Comparison of ENCODE assay signal across 24 cellular contexts in the genomic region with DNA sequence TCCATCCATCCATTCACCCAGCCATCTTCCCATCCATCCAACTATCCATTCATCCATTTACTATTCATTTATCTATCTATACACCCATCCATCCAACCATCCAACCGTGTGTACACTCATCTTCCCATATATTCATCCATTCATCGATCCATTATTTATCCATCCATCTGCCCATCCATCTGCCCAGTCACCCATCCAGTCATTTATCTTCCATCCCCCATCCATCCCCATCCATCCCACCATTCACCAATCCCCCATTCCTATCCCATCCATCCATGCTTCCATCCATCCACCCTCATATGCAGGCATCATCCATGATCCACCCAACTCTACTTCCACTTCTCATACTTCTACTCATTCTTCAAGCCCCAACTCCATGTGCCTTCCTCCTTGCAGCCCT. TPM values are rescaled to one million over a fixed set of nuclear protein-coding genes. Genes with fewer than 3 reads are reported as not detected.
DNase-seq lines count a peak whose midpoint lies in the region; ATAC-seq, FAIRE-seq and TF ChIP-seq lines count a peak whose summit lies in the region.
"Had no signal": no experiment of that assay in that cellular context is flagged by ENCODE, and none has a peak within 500 bp of the region (broad histone marks: within the 10 kb centered on the region; RNA-seq: fewer than 3 reads in every experiment).

No MANE protein-coding gene starts in this region.

- H3K23ac ChIP-seq in IMR-90 (ENCODE audit: low read depth, low read length), result no peak overlapping the region
- no peak overlapping the region for H3K23ac ChIP-seq in H1 (ENCODE audit: insufficient read length)

- H3K27me3 Mint-ChIP-seq in Calu3 (ENCODE audit: unreplicated experiment) (peaks cover 28% of the 10 kb centered on the region), glutamatergic neuron (ENCODE audit: unreplicated experiment) (peaks cover 3% of the 10 kb centered on the region)
- H3K27me3 Mint-ChIP-seq: CD4-positive, CD25-positive, alpha-beta regulatory T cell had no signal

- H4K91ac ChIP-seq in IMR-90 (ENCODE audit: insufficient read depth, low read depth, low read length) (no peak overlapping the region), H1 (replicated peaks; ENCODE audit: insufficient read length, low read length) (no peak overlapping the region)

- H3K79me2 ChIP-seq in H1 (ENCODE audit: control insufficient read depth in 1 of 2, insufficient read depth in 2 of 2, low read length in 2 of 2), result no peaks in the 10 kb centered on the region

- H2BK12ac ChIP-seq in H1 (ENCODE audit: low read depth, low read length), result no peak overlapping the region

- POLR2A ChIA-PET in IMR-90 (lab: Charles Lee; ENCODE audit: unreplicated experiment), result no interaction called here
- POLR2A ChIA-PET in H1 (lab: Charles Lee; ENCODE audit: partially characterized antibody), result interaction anchor here (1.5 kb wide), 1 partner anchor 27 kb away, joined by 3 read pairs; no protein-coding TSS in a partner anchor

- no peaks in the 10 kb centered on the region; the same call in 1 of the 2 replicates for H4K20me1 ChIP-seq in IMR-90 (ENCODE audit: insufficient read depth, low read length)
- H4K20me1 ChIP-seq in H1 (replicated peaks in 1 of 2; ENCODE audit: control insufficient read depth in 1 of 2, insufficient read depth in 2 of 2, low read length in 2 of 2), result peaks cover 0 to 5% of the 10 kb centered on the region in 2 experiments
- H4K20me1 ChIP-seq: BLaER1 had no signal

- in situ Hi-C loops in IMR-90 (cut with MboI; ENCODE audit: low sequenced_read_pairs), result no loop called here

- no TSS peak for BruUV-seq in Calu3 (replicated peaks; lab: Mats Ljungman, UMichigan)
- TSS peak; percentile 53 for BruUV-seq in IMR-90 (replicated peaks; lab: Mats Ljungman, UMichigan)

- H2AK9ac ChIP-seq in IMR-90 (replicated peaks; ENCODE audit: low read depth, low read length, poor library complexity), result no peak overlapping the region

- TF ChIP-seq CTCF in Calu3 (IDR thresholded peaks at IDR 0.05; ENCODE audit: unreplicated experiment) (no peak), IMR-90 (conservative IDR thresholded peaks at IDR 0.05; ENCODE audit: low read depth, low read length) (no peak), H1 (IDR thresholded peaks at IDR 0.05; ENCODE audit: control extremely low read depth in 1 of 3, insufficient read depth in 1 of 3, low read depth in 1 of 3, low read length in 3 of 3) (no peak), glutamatergic neuron (IDR thresholded peaks at IDR 0.05; ENCODE audit: partially characterized antibody, unreplicated experiment) (no peak)

- H2AFZ ChIP-seq in IMR-90 (replicated peaks; ENCODE audit: low read length, poor library complexity) (no peak overlapping the region), H1 (ENCODE audit: low read length) (no peak overlapping the region)

- 0 out of 2 replicates have a peak, but pooled peaks cover 2% of the 10 kb centered on the region for H3K27me3 ChIP-seq in IMR-90 (ENCODE audit: control insufficient read depth, insufficient read depth, low read length)
- no peaks in the 10 kb centered on the region for H3K27me3 ChIP-seq in H1 (replicated peaks in 1 of 4; ENCODE audit: control insufficient read depth in 3 of 4, extremely low read depth in 1 of 4, insufficient read depth in 3 of 4, low read length in 3 of 4)
- H3K27me3 ChIP-seq: BE2C, BLaER1 had no signal

- H3K9me1 ChIP-seq in IMR-90 (ENCODE audit: insufficient read depth, low read length), result peaks cover 3% of the 10 kb centered on the region; the same call in 1 of the 2 replicates

- H3K79me1 ChIP-seq in IMR-90 (ENCODE audit: low read depth in 1 of 2, low read length in 2 of 2), result no peaks in the 10 kb centered on the region
- H3K79me1 ChIP-seq in H1 (ENCODE audit: low read depth, low read length), result peaks cover 2% of the 10 kb centered on the region; the same call in 1 of the 2 replicates

- ATAC-seq in IMR-90 (ENCODE audit: low read depth) (no peak), HG02763 (IDR thresholded peaks at IDR 0.05; ENCODE audit: unreplicated experiment) (no peak)
- no peak for ATAC-seq in stimulated activated naive CD8-positive, alpha-beta T cell treated with anti-CD3 and anti-CD28 coated beads, Interleukin-15, Interleukin-2, amounts not matched to agents 100 U/mL and 50 U/mL, for 24 hours
- ATAC-seq: A549 had no signal

- DNase-seq in Calu3 (no peak), IMR-90 (no peak), H1 (ENCODE audit: low read depth in 1 of 2, low spot score in 2 of 2) (no peak), glutamatergic neuron (no peak), retina (no peak), amygdala (lab: John Stamatoyannopoulos, UW) (no peak)
- DNase-seq in stimulated activated naive CD8-positive, alpha-beta T cell treated with anti-CD3 and anti-CD28 coated beads, Interleukin-15, Interleukin-2, amounts not matched to agents 100 U/mL and 50 U/mL, for 24 hours, result no peak
- DNase-seq: BE2C; C1 segment of cervical spinal cord; CD4-positive, alpha-beta memory T cell; CD4-positive, CD25-positive, alpha-beta regulatory T cell; CD8-positive, alpha-beta memory T cell; COR-L47; DMS79 treated with DMSO at 0.1 percent for 48 hours; GF-D8 had no signal

- no peak for TF ChIP-seq POLR2A in IMR-90 (IDR thresholded peaks at IDR 0.05; ENCODE audit: low read depth, low read length)
- TF ChIP-seq POLR2A in H1 (IDR thresholded peaks at IDR 0.05; ENCODE audit: control extremely low read depth in 1 of 2, low read depth in 2 of 2, low read length in 2 of 2), result no peak

- H3K4me1 ChIP-seq in IMR-90 (ENCODE audit: control insufficient read depth, insufficient read depth, low read length) (no peaks in the 10 kb centered on the region), H1 (replicated peaks in 1 of 4; ENCODE audit: control insufficient read depth in 3 of 4, insufficient read depth in 4 of 4, low read length in 3 of 4) (no peaks in the 10 kb centered on the region)
- H3K4me1 ChIP-seq: BE2C, BLaER1 had no signal

- no peak overlapping the region for H4K8ac ChIP-seq in IMR-90 (ENCODE audit: low read depth in 2 of 2, low read length in 2 of 2)
- H4K8ac ChIP-seq in H1 (ENCODE audit: extremely low read depth, insufficient read depth, low read length), result no peak overlapping the region

- H3K36me3 ChIP-seq in IMR-90 (ENCODE audit: control insufficient read depth, insufficient read depth, low read length), result no peaks in the 10 kb centered on the region
- H3K36me3 ChIP-seq in H1 (ENCODE audit: control insufficient read depth in 2 of 4, insufficient read depth in 4 of 4, low read length in 3 of 4), result no peaks in the 10 kb centered on the region
- H3K36me3 ChIP-seq: BE2C, BLaER1 had no signal

- H3K9ac ChIP-seq in IMR-90 (ENCODE audit: low read depth, low read length) (no peak overlapping the region), H1 (replicated peaks in 1 of 4; ENCODE audit: extremely low read depth in 1 of 4, low read depth in 3 of 4, low read length in 3 of 4) (no peak overlapping the region)
- H3K9ac ChIP-seq: BLaER1 had no signal

- no peak overlapping the region for H3K56ac ChIP-seq in IMR-90 (ENCODE audit: extremely low read depth, insufficient read depth, low read length)
- no peak overlapping the region for H3K56ac ChIP-seq in H1 (replicated peaks; ENCODE audit: insufficient read length, low read depth, low read length)

- H2BK15ac ChIP-seq in IMR-90 (ENCODE audit: low read depth, low read length) (no peak overlapping the region), H1 (ENCODE audit: low read length) (no peak overlapping the region)

- no peak for FAIRE-seq in H1 (lab: Jason Lieb, UNC)
- FAIRE-seq: A549, D721Med, G401.6, GM12891, GM19239 had no signal

- H3K4me1 Mint-ChIP-seq in Calu3 (ENCODE audit: low read depth, unreplicated experiment) (no peaks in the 10 kb centered on the region), glutamatergic neuron (ENCODE audit: low read depth, unreplicated experiment) (no peaks in the 10 kb centered on the region)
- H3K4me1 Mint-ChIP-seq: CD14-positive monocyte; CD4-positive, alpha-beta memory T cell; CD4-positive, CD25-positive, alpha-beta regulatory T cell; CD8-positive, alpha-beta memory T cell had no signal

- no peak overlapping the region for H3K4me3 Mint-ChIP-seq in Calu3 (ENCODE audit: low read depth, unreplicated experiment)
- no peak overlapping the region for H3K4me3 Mint-ChIP-seq in glutamatergic neuron (ENCODE audit: unreplicated experiment)
- H3K4me3 Mint-ChIP-seq: CD14-positive monocyte; CD4-positive, alpha-beta memory T cell; CD4-positive, CD25-positive, alpha-beta regulatory T cell; CD8-positive, alpha-beta memory T cell had no signal

- WGBS in IMR-90 (ENCODE audit: extremely low coverage in 2 of 2, insufficient read length in 1 of 2), 2 experiments, result 100% methylated on average over 2 of the region's 2 CpGs
- 98 to 100% methylated on average over 2 of the region's 2 CpGs for WGBS in H1 (ENCODE audit: extremely low coverage in 1 of 2, insufficient coverage in 1 of 2, insufficient read length in 1 of 2, insufficient replicate concordance in 2 of 2, low coverage in 1 of 2, low lambda C conversion rate in 2 of 2, missing lambda C conversion rate in 1 of 2), 2 experiments

- intact Hi-C loops in Calu3 (cut with micrococcal nuclease; ENCODE audit: unreplicated experiment) (no loop called here), IMR-90 (cut with micrococcal nuclease) (no loop called here)

- no peak for TF ChIP-seq RAD21 in IMR-90 (IDR thresholded peaks at IDR 0.05; ENCODE audit: low read length)
- TF ChIP-seq RAD21 in H1 (IDR thresholded peaks at IDR 0.05 in 1 of 2, conservative IDR thresholded peaks at IDR 0.05 in 1 of 2; ENCODE audit: low read depth in 2 of 2, low read length in 2 of 2), result no peak

- H3K9me3 ChIP-seq in IMR-90 (ENCODE audit: control insufficient read depth, insufficient read depth, low read length), result no peaks in the 10 kb centered on the region
- no peaks in the 10 kb centered on the region for H3K9me3 ChIP-seq in H1 (ENCODE audit: insufficient read depth in 2 of 2, low read depth in 1 of 2, low read length in 1 of 2)
- H3K9me3 ChIP-seq: A549, BE2C, BLaER1 had no signal

- no peak overlapping the region for H2BK20ac ChIP-seq in IMR-90 (ENCODE audit: low read depth, low read length)
- H2BK20ac ChIP-seq in H1 (ENCODE audit: low read length), result no peak overlapping the region

- H2BK120ac ChIP-seq in IMR-90 (ENCODE audit: low read depth, low read length) (no peak overlapping the region), H1 (replicated peaks; ENCODE audit: low read depth, low read length) (no peak overlapping the region)

- H4K5ac ChIP-seq in IMR-90 (ENCODE audit: low read depth, low read length) (no peak overlapping the region), H1 (ENCODE audit: insufficient read length, low read depth, low read length) (no peak overlapping the region)

- CTCF ChIA-PET in Calu3 (lab: Charles Lee) (no interaction called here), IMR-90 (lab: Yijun Ruan, JAX) (no interaction called here), H1 (lab: Charles Lee; ENCODE audit: partially characterized antibody) (no interaction called here)

- peak overlapping the region; percentile 38 for H3K27ac Mint-ChIP-seq in Calu3 (ENCODE audit: unreplicated experiment)
- H3K27ac Mint-ChIP-seq in glutamatergic neuron (ENCODE audit: unreplicated experiment), result peak overlapping the region; percentile 24
- H3K27ac Mint-ChIP-seq: CD14-positive monocyte; CD4-positive, alpha-beta memory T cell; CD4-positive, CD25-positive, alpha-beta regulatory T cell had no signal

- H3K4me2 ChIP-seq in IMR-90 (ENCODE audit: low read depth, low read length) (no peak overlapping the region), H1 (ENCODE audit: insufficient read depth in 1 of 2, low read depth in 2 of 2, low read length in 2 of 2) (no peak overlapping the region)
- H3K4me2 ChIP-seq: A549, BLaER1 had no signal

- H3K23me2 ChIP-seq in H1 (ENCODE audit: low read depth, low read length), result peaks cover 13% of the 10 kb centered on the region; the same call in 1 of the 2 replicates

- dilution Hi-C loops in IMR-90 (cut with HindIII; ENCODE audit: low sequenced_read_pairs, unreplicated experiment), result no loop called here

- H2AK5ac ChIP-seq in IMR-90 (ENCODE audit: low read depth, low read length) (no peak overlapping the region), H1 (ENCODE audit: low read depth, low read length) (0 out of 2 replicates have a peak overlapping the region, but pooled peaks have one; percentile 24)

- H3K36me3 Mint-ChIP-seq in Calu3 (ENCODE audit: insufficient read depth, unreplicated experiment) (no peaks in the 10 kb centered on the region), glutamatergic neuron (ENCODE audit: unreplicated experiment) (peaks cover 4% of the 10 kb centered on the region)
- H3K36me3 Mint-ChIP-seq: CD14-positive monocyte; CD4-positive, alpha-beta memory T cell; CD4-positive, CD25-positive, alpha-beta regulatory T cell; CD8-positive, alpha-beta memory T cell had no signal

- no peak overlapping the region for H3K4ac ChIP-seq in IMR-90 (ENCODE audit: low read depth, low read length)
- H3K4ac ChIP-seq in H1 (replicated peaks; ENCODE audit: insufficient read length, low read depth, low read length), result no peak overlapping the region

- H3K9me3 Mint-ChIP-seq in Calu3 (ENCODE audit: low read depth, unreplicated experiment) (peaks cover 4% of the 10 kb centered on the region), glutamatergic neuron (ENCODE audit: unreplicated experiment) (peaks cover 6% of the 10 kb centered on the region)
- H3K9me3 Mint-ChIP-seq: CD8-positive, alpha-beta memory T cell had no signal

- H3K27ac ChIP-seq in IMR-90 (ENCODE audit: insufficient read depth, low read length) (no peak overlapping the region), H1 (ENCODE audit: low read depth, low read length) (no peak overlapping the region)
- H3K27ac ChIP-seq: 22Rv1, A549, BLaER1 had no signal

- H3K14ac ChIP-seq in IMR-90 (replicated peaks; ENCODE audit: low read depth, low read length), result no peak overlapping the region
- no peak overlapping the region for H3K14ac ChIP-seq in H1 (ENCODE audit: insufficient read length)

- H3K4me3 ChIP-seq in IMR-90 (ENCODE audit: insufficient read depth, low read depth, low read length) (no peak overlapping the region), H1 (ENCODE audit: extremely low read depth in 1 of 4, insufficient read depth in 2 of 4, low read depth in 3 of 4, low read length in 4 of 4) (no peak overlapping the region)
- H3K4me3 ChIP-seq: A549, BLaER1 had no signal

- H3K18ac ChIP-seq in IMR-90 (ENCODE audit: low read depth, low read length), result no peak overlapping the region
- no peak overlapping the region for H3K18ac ChIP-seq in H1 (ENCODE audit: extremely low read depth, low read length)

- H2BK5ac ChIP-seq in IMR-90 (ENCODE audit: low read depth, low read length, poor library complexity, severe bottlenecking) (no peak overlapping the region), H1 (ENCODE audit: low read depth, low read length) (no peak overlapping the region)

- no peak for TF ChIP-seq EP300 in H1 (IDR thresholded peaks at IDR 0.05; ENCODE audit: borderline replicate concordance in 1 of 2, low read depth in 2 of 2, low read length in 2 of 2)

RNA-seq across cellular contexts. Expression of gene HOMER3, which starts 14.0 kb away (rescaled TPM):
- total RNA-seq in Calu3 (2022) (19.0 and 20.2 TPM in 2 replicates), IMR-90 (2012; rRNA removed) (50.8 and 53.4 TPM in 2 replicates), glutamatergic neuron (ENCODE audit: unreplicated experiment) (217 TPM)
- polyA plus RNA-seq in IMR-90 (2012; rRNA removed) (77.0 and 84.5 TPM in 2 replicates), H1 (2011; rRNA removed) (41.6 and 53.5 TPM in 2 replicates)
- polyA plus RNA-seq in IMR-90 (2012; cell fraction: cytosol; rRNA removed), result 102 and 137 TPM in 2 replicates
- polyA plus RNA-seq in IMR-90 (2012; cell fraction: nucleus; rRNA removed; ENCODE audit: low replicate concordance), result 80.0 and 184 TPM in 2 replicates
- 28.3 and 33.2 TPM in 2 replicates for total RNA-seq in H1 (2021; fragmentation: NEBNext Ultra II Directional; extraction: Animal tissue kit (Norgen Biotek cat#: 25700))
- polyA plus RNA-seq in H1 (2011; cell fraction: cytosol; rRNA removed), result 64.3 TPM
- 96.7 TPM for polyA plus RNA-seq in H1 (2011; cell fraction: nucleus; rRNA removed)
- 26.7 to 59.8 TPM (median 48.4 TPM) in 4 replicates for polyA plus RNA-seq in H1 (2012, experiment 1 of 2)
- polyA plus RNA-seq in H1 (2012, experiment 2 of 2), result 31.8 TPM
- 29.3 TPM for polyA plus RNA-seq in H1 (2013, experiment 1 of 2)
- 28.1 TPM for polyA plus RNA-seq in H1 (2013, experiment 2 of 2)
- 22.4 and 25.3 TPM in 2 replicates for polyA minus RNA-seq in H1 (2011; rRNA and poly(A)+ RNA removed)
- 13.9 TPM for polyA minus RNA-seq in H1 (2011; cell fraction: cytosol; rRNA and poly(A)+ RNA removed)
- polyA minus RNA-seq in H1 (2011; cell fraction: nucleus; rRNA and poly(A)+ RNA removed), result 33.3 TPM

RNA-seq across cellular contexts. Expression of gene DDX49, which starts 35.5 kb away (rescaled TPM):
- total RNA-seq in Calu3 (2022), result 34.4 and 37.3 TPM in 2 replicates
- 50.9 and 55.8 TPM in 2 replicates for total RNA-seq in IMR-90 (2012; rRNA removed)
- polyA plus RNA-seq in IMR-90 (2012; rRNA removed), result 52.1 and 61.9 TPM in 2 replicates
- 52.5 and 65.2 TPM in 2 replicates for polyA plus RNA-seq in IMR-90 (2012; cell fraction: cytosol; rRNA removed)
- 50.7 and 114 TPM in 2 replicates for polyA plus RNA-seq in IMR-90 (2012; cell fraction: nucleus; rRNA removed; ENCODE audit: low replicate concordance)
- total RNA-seq in H1 (2021; fragmentation: NEBNext Ultra II Directional; extraction: Animal tissue kit (Norgen Biotek cat#: 25700)), result 41.3 and 52.3 TPM in 2 replicates
- polyA plus RNA-seq in H1 (2011; rRNA removed), result 46.5 and 61.0 TPM in 2 replicates
- polyA plus RNA-seq in H1 (2011; cell fraction: cytosol; rRNA removed), result 46.6 TPM
- polyA plus RNA-seq in H1 (2011; cell fraction: nucleus; rRNA removed), result 69.7 TPM
- polyA plus RNA-seq in H1 (2012, experiment 1 of 2), result 29.5 to 43.0 TPM (median 38.5 TPM) in 4 replicates
- polyA plus RNA-seq in H1 (2012, experiment 2 of 2), result 53.4 TPM
- 18.1 TPM for polyA plus RNA-seq in H1 (2013, experiment 1 of 2)
- polyA plus RNA-seq in H1 (2013, experiment 2 of 2), result 16.8 TPM
- polyA minus RNA-seq in H1 (2011; rRNA and poly(A)+ RNA removed), result 34.0 and 34.1 TPM in 2 replicates
- polyA minus RNA-seq in H1 (2011; cell fraction: cytosol; rRNA and poly(A)+ RNA removed), result 37.3 TPM
- polyA minus RNA-seq in H1 (2011; cell fraction: nucleus; rRNA and poly(A)+ RNA removed), result 31.5 TPM
- total RNA-seq in glutamatergic neuron (ENCODE audit: unreplicated experiment), result 51.4 TPM

RNA-seq across cellular contexts. Expression of gene COPE, which starts 35.9 kb away (rescaled TPM):
- total RNA-seq in Calu3 (2022), result 137 and 143 TPM in 2 replicates
- 310 and 347 TPM in 2 replicates for total RNA-seq in IMR-90 (2012; rRNA removed)
- 461 and 500 TPM in 2 replicates for polyA plus RNA-seq in IMR-90 (2012; rRNA removed)
- polyA plus RNA-seq in IMR-90 (2012; cell fraction: cytosol; rRNA removed), result 350 and 779 TPM in 2 replicates
- 196 and 505 TPM in 2 replicates for polyA plus RNA-seq in IMR-90 (2012; cell fraction: nucleus; rRNA removed; ENCODE audit: low replicate concordance)
- total RNA-seq in H1 (2021; fragmentation: NEBNext Ultra II Directional; extraction: Animal tissue kit (Norgen Biotek cat#: 25700)), result 178 and 190 TPM in 2 replicates
- 356 and 420 TPM in 2 replicates for polyA plus RNA-seq in H1 (2011; rRNA removed)
- 301 TPM for polyA plus RNA-seq in H1 (2011; cell fraction: cytosol; rRNA removed)
- 264 TPM for polyA plus RNA-seq in H1 (2011; cell fraction: nucleus; rRNA removed)
- polyA plus RNA-seq in H1 (2012, experiment 1 of 2), result 96.2 to 216 TPM (median 204 TPM) in 4 replicates
- 178 TPM for polyA plus RNA-seq in H1 (2012, experiment 2 of 2)
- polyA plus RNA-seq in H1 (2013, experiment 1 of 2), result 133 TPM
- polyA plus RNA-seq in H1 (2013, experiment 2 of 2), result 137 TPM
- 78.2 and 93.8 TPM in 2 replicates for polyA minus RNA-seq in H1 (2011; rRNA and poly(A)+ RNA removed)
- polyA minus RNA-seq in H1 (2011; cell fraction: cytosol; rRNA and poly(A)+ RNA removed), result 107 TPM
- 82.4 TPM for polyA minus RNA-seq in H1 (2011; cell fraction: nucleus; rRNA and poly(A)+ RNA removed)
- 177 TPM for total RNA-seq in glutamatergic neuron (ENCODE audit: unreplicated experiment)

RNA-seq across cellular contexts. Expression of gene CERS1, which starts 59.1 kb away (rescaled TPM):
- total RNA-seq in Calu3 (2022) (3.6 and 4.4 TPM in 2 replicates), IMR-90 (2012; rRNA removed) (0.56 and 0.90 TPM in 2 replicates), glutamatergic neuron (ENCODE audit: unreplicated experiment) (15.3 TPM)
- polyA plus RNA-seq in IMR-90 (2012; rRNA removed) (4.1 and 4.3 TPM in 2 replicates), H1 (2011; rRNA removed) (51.0 and 61.6 TPM in 2 replicates)
- 2.1 and 8.4 TPM in 2 replicates for polyA plus RNA-seq in IMR-90 (2012; cell fraction: cytosol; rRNA removed)
- 2.4 and 8.1 TPM in 2 replicates for polyA plus RNA-seq in IMR-90 (2012; cell fraction: nucleus; rRNA removed; ENCODE audit: low replicate concordance)
- 18.6 and 23.1 TPM in 2 replicates for total RNA-seq in H1 (2021; fragmentation: NEBNext Ultra II Directional; extraction: Animal tissue kit (Norgen Biotek cat#: 25700))
- polyA plus RNA-seq in H1 (2011; cell fraction: cytosol; rRNA removed), result 34.1 TPM
- 63.5 TPM for polyA plus RNA-seq in H1 (2011; cell fraction: nucleus; rRNA removed)
- 19.7 to 33.8 TPM (median 29.0 TPM) in 4 replicates for polyA plus RNA-seq in H1 (2012, experiment 1 of 2)
- polyA plus RNA-seq in H1 (2012, experiment 2 of 2), result 27.3 TPM
- 24.6 TPM for polyA plus RNA-seq in H1 (2013, experiment 1 of 2)
- 27.4 TPM for polyA plus RNA-seq in H1 (2013, experiment 2 of 2)
- polyA minus RNA-seq in H1 (2011; rRNA and poly(A)+ RNA removed), result 35.8 and 44.0 TPM in 2 replicates
- polyA minus RNA-seq in H1 (2011; cell fraction: cytosol; rRNA and poly(A)+ RNA removed), result 12.2 TPM
- polyA minus RNA-seq in H1 (2011; cell fraction: nucleus; rRNA and poly(A)+ RNA removed), result 9.3 TPM
- total RNA-seq: CD4-positive, alpha-beta memory T cell; CD4-positive, CD25-positive, alpha-beta regulatory T cell; CD8-positive, alpha-beta memory T cell had no signal
- polyA plus RNA-seq: CD14-positive monocyte; CD4-positive, alpha-beta memory T cell; CD4-positive, CD25-positive, alpha-beta regulatory T cell; CD8-positive, alpha-beta memory T cell had no signal
